10 cellular contexts compared by ENCODE assay signal in genomic region chr3:121654493-121655385, GRCh38. TPM values are rescaled to one million over a fixed set of nuclear protein-coding genes. Genes with fewer than 3 reads are reported as not detected.
DNase-seq lines count a peak whose midpoint lies in the region; ATAC-seq and TF ChIP-seq lines count a peak whose summit lies in the region.
"Had no signal": no experiment of that assay in that cellular context is flagged by ENCODE, and none has a peak within 500 bp of the region (broad histone marks: within the 10 kb centered on the region; RNA-seq: fewer than 3 reads in every experiment).

No MANE protein-coding gene starts in this region.

- H3K4me3 ChIP-seq in BLaER1 treated with 17β-estradiol and CSF1 and Interleukin-3, amounts not matched to agents 10 nM and 100 nM, result no peak overlapping the region
- H3K4me3 ChIP-seq in SJCRH30 (no peak overlapping the region), MG63 (no peak overlapping the region), endodermal cell (ENCODE audit: low read length) (no peak overlapping the region)

- peaks cover 4% of the 10 kb centered on the region for H3K9me3 Mint-ChIP-seq in T-helper 2 cell treated with Interferon-gamma antibody and Interleukin-4, amounts not matched to agents 5 μg/mL and 100 μg/mL, for 36 hours
- H3K9me3 Mint-ChIP-seq in endodermal cell, result no peaks in the 10 kb centered on the region

- TF ChIP-seq CTCF in endodermal cell (conservative IDR thresholded peaks at IDR 0.05), result no peak

- H3K27me3 ChIP-seq in BLaER1 treated with 17β-estradiol and CSF1 and Interleukin-3, amounts not matched to agents 10 nM and 100 nM, result no peaks in the 10 kb centered on the region
- H3K27me3 ChIP-seq in SJCRH30 (no peaks in the 10 kb centered on the region), MG63 (no peaks in the 10 kb centered on the region), endodermal cell (ENCODE audit: control insufficient read depth, insufficient read depth, low read length, poor library complexity, severe bottlenecking) (no peaks in the 10 kb centered on the region)
- H3K27me3 ChIP-seq: foreskin keratinocyte had no signal

- ATAC-seq in GM18868 (IDR thresholded peaks at IDR 0.05; ENCODE audit: unreplicated experiment), result peak; percentile 89
- ATAC-seq in HG02840 (IDR thresholded peaks at IDR 0.05; ENCODE audit: low FRiP score, unreplicated experiment), result peak; percentile 70
- ATAC-seq: foreskin keratinocyte had no signal

- peak overlapping the region; percentile 71 for H3K4me3 Mint-ChIP-seq in T-helper 2 cell treated with Interferon-gamma antibody and Interleukin-4, amounts not matched to agents 5 μg/mL and 100 μg/mL, for 36 hours
- H3K4me3 Mint-ChIP-seq in endodermal cell, result no peak overlapping the region

- H3K27ac Mint-ChIP-seq in T-helper 2 cell treated with Interferon-gamma antibody and Interleukin-4, amounts not matched to agents 5 μg/mL and 100 μg/mL, for 36 hours, result peak overlapping the region; percentile 91
- no peak overlapping the region for H3K27ac Mint-ChIP-seq in endodermal cell

- peaks cover 84 to 99% (median 93%) of the 10 kb centered on the region in 11 experiments for H3K36me3 ChIP-seq in BLaER1 treated with 17β-estradiol and CSF1 and Interleukin-3, amounts not matched to agents 10 nM and 100 nM
- H3K36me3 ChIP-seq in SJCRH30 (no peaks in the 10 kb centered on the region), MG63 (no peaks in the 10 kb centered on the region), endodermal cell (ENCODE audit: control insufficient read depth, insufficient read depth, low read length) (no peaks in the 10 kb centered on the region)

- peaks cover 0 to 25% (median 11%) of the 10 kb centered on the region in 11 experiments; a peak in 14 of 22 replicates for H3K9me3 ChIP-seq in BLaER1 treated with 17β-estradiol and CSF1 and Interleukin-3, amounts not matched to agents 10 nM and 100 nM (replicated peaks in 1 of 11)
- H3K9me3 ChIP-seq in SJCRH30 (replicated peaks) (0 out of 2 replicates have a peak, but pooled peaks cover under 1% of the 10 kb centered on the region), MG63 (no peaks in the 10 kb centered on the region), endodermal cell (ENCODE audit: control insufficient read depth, low read length) (no peaks in the 10 kb centered on the region)

- peaks cover 0 to 60% (median 4%) of the 10 kb centered on the region in 11 experiments; a peak in 9 of 22 replicates for H4K20me1 ChIP-seq in BLaER1 treated with 17β-estradiol and CSF1 and Interleukin-3, amounts not matched to agents 10 nM and 100 nM

- peak overlapping the region; percentile 39 to 60 (median 52); a peak in 20 of 22 replicates for H3K4me2 ChIP-seq in BLaER1 treated with 17β-estradiol and CSF1 and Interleukin-3, amounts not matched to agents 10 nM and 100 nM

- H3K4me1 Mint-ChIP-seq in T-helper 2 cell treated with Interferon-gamma antibody and Interleukin-4, amounts not matched to agents 5 μg/mL and 100 μg/mL, for 36 hours (ENCODE audit: low read depth), result peaks cover 62% of the 10 kb centered on the region
- H3K4me1 Mint-ChIP-seq in endodermal cell, result no peaks in the 10 kb centered on the region

- H3K27me3 Mint-ChIP-seq in T-helper 2 cell treated with Interferon-gamma antibody and Interleukin-4, amounts not matched to agents 5 μg/mL and 100 μg/mL, for 36 hours (ENCODE audit: low read depth), result no peaks in the 10 kb centered on the region
- no peaks in the 10 kb centered on the region for H3K27me3 Mint-ChIP-seq in endodermal cell (ENCODE audit: insufficient read depth)

- peak overlapping the region in 3 of 11 experiments; percentile 19 to 25 (median 19); a peak in 5 of 22 replicates for H3K27ac ChIP-seq in BLaER1 treated with 17β-estradiol and CSF1 and Interleukin-3, amounts not matched to agents 10 nM and 100 nM
- H3K27ac ChIP-seq in SJCRH30 (no peak overlapping the region), endodermal cell (ENCODE audit: low read depth, low read length) (no peak overlapping the region)
- H3K27ac ChIP-seq: foreskin keratinocyte had no signal

- 93 to 95% methylated on average over 3 to 5 of the region's 6 CpGs for WGBS in endodermal cell (ENCODE audit: insufficient coverage in 1 of 2, insufficient read length in 1 of 2), 2 experiments

- H3K9ac ChIP-seq in BLaER1 treated with 17β-estradiol and CSF1 and Interleukin-3, amounts not matched to agents 10 nM and 100 nM, result no peak overlapping the region
- no peak overlapping the region for H3K9ac ChIP-seq in endodermal cell (ENCODE audit: extremely low read depth, low read length, poor library complexity, severe bottlenecking)

- no peak for DNase-seq in T-helper 2 cell treated with Interferon-gamma antibody and Interleukin-4, amounts not matched to agents 5 μg/mL and 100 μg/mL, for 36 hours (ENCODE audit: low spot score)
- DNase-seq in SJCRH30 (no peak), MG63 (no peak), NCI-H524 (lab: John Stamatoyannopoulos, UW) (no peak), endodermal cell (no peak)
- DNase-seq: foreskin keratinocyte, T1000 had no signal

- H3K4me1 ChIP-seq in BLaER1 treated with 17β-estradiol and CSF1 and Interleukin-3, amounts not matched to agents 10 nM and 100 nM, result peaks cover 15 to 54% (median 29%) of the 10 kb centered on the region in 10 experiments
- H3K4me1 ChIP-seq in SJCRH30, result no peaks in the 10 kb centered on the region; the same call in 1 of the 2 replicates
- H3K4me1 ChIP-seq in endodermal cell (ENCODE audit: control insufficient read depth, insufficient read depth, low read length), result no peaks in the 10 kb centered on the region
- H3K4me1 ChIP-seq: foreskin keratinocyte had no signal

- H3K36me3 Mint-ChIP-seq in T-helper 2 cell treated with Interferon-gamma antibody and Interleukin-4, amounts not matched to agents 5 μg/mL and 100 μg/mL, for 36 hours (ENCODE audit: low read depth), result peaks cover 87% of the 10 kb centered on the region
- H3K36me3 Mint-ChIP-seq in endodermal cell (ENCODE audit: low read depth), result no peaks in the 10 kb centered on the region

RNA-seq across cellular contexts. Expression of gene HCLS1, which starts 6.0 kb away (rescaled TPM):
- 0.68 and 1.9 TPM in 2 replicates for total RNA-seq in SJCRH30 (2014; rRNA removed; shearing (Covaris generic))
- not detected in 2 replicates for total RNA-seq in MG63 (2014; rRNA removed; shearing (Covaris generic); ENCODE audit: low replicate concordance)
- 1 to 10 TPM in 1 of 2 donors, under 1 TPM in 1; 0.53 to 1.3 TPM for total RNA-seq in endodermal cell
- 0.11 TPM for polyA plus RNA-seq in endodermal cell (2013, experiment 1 of 2)
- polyA plus RNA-seq in endodermal cell (2013, experiment 2 of 2), result 0.21 TPM
